ENCODE assay signal across 20 cellular contexts in genomic region chr5:128773378-128773777, GRCh38.
DNase-seq lines count a peak whose midpoint lies in the region; ATAC-seq, FAIRE-seq and TF ChIP-seq lines count a peak whose summit lies in the region.
"Had no signal": no experiment of that assay in that cellular context is flagged by ENCODE, and none has a peak within 500 bp of the region (broad histone marks: within the 10 kb centered on the region; RNA-seq: fewer than 3 reads in every experiment).

No MANE protein-coding gene starts in this region.

- TF ChIP-seq CTCF in cardiac fibroblast (IDR thresholded peaks at IDR 0.05; ENCODE audit: low read depth, low read length): no peak

- no peak for ATAC-seq in GM19324 (IDR thresholded peaks at IDR 0.05; ENCODE audit: low FRiP score, unreplicated experiment)

- DNase-seq in NCI-H460 (ENCODE audit: extremely low read depth, low read depth) (peak; percentile 15), cardiac fibroblast (ENCODE audit: low read depth in 2 of 2) (peak; percentile 27 to 36), left kidney (ENCODE audit: low read depth, low spot score) (peak; percentile 19), smooth muscle cell of the brain vasculature (ENCODE audit: low read depth, low spot score) (peak; percentile 23), RCC 7860 (ENCODE audit: low spot score) (no peak), medulla oblongata (ENCODE audit: extremely low spot score) (no peak)
- DNase-seq: BE2C, DMS79, H7, HFFc6, Karpas-422, NCI-H1694, NCI-H2081, NCI-H2171, NCI-H526 treated with DMSO at 0.1 percent for 48 hours, RPMI8226, SHP77 treated with DMSO at 0.1 percent for 48 hours had no signal

- FAIRE-seq in RCC 7860 (lab: Jason Lieb, UNC): no peak
- FAIRE-seq: D721Med had no signal

- H3K4me3 ChIP-seq in cardiac fibroblast (replicated peaks in 1 of 2; ENCODE audit: low read depth in 2 of 2, low read length in 2 of 2): no peak overlapping the region
- H3K4me3 ChIP-seq: SK-N-MC had no signal

Comparison
In these comparisons a context has a peak if more than half of its experiments do, and no peak if none do; other contexts are left out.
1. DNase-seq: peak in NCI-H460 (single experiment), cardiac fibroblast (2 of 2), left kidney (single experiment) and smooth muscle cell of the brain vasculature (single experiment); none in RCC 7860 (single experiment) and medulla oblongata (single experiment).